ENCODE assay signal across 8 cellular contexts in genomic region chr17:488993-489757, GRCh38. TPM values are rescaled to one million over a fixed set of nuclear protein-coding genes. Genes with fewer than 3 reads are reported as not detected.
DNase-seq lines count a peak whose midpoint lies in the region; ATAC-seq, FAIRE-seq and TF ChIP-seq lines count a peak whose summit lies in the region.

No MANE protein-coding gene starts in this region.

- H3K4me1 ChIP-seq in A549, result peaks cover 7% of the 10 kb centered on the region
- peaks cover 7% of the 10 kb centered on the region for H3K4me1 ChIP-seq in ovary (ENCODE audit: insufficient read depth)

- no peak for FAIRE-seq in A549 (lab: Jason Lieb, UNC)

- peak; percentile 84 to 88 for ATAC-seq in A549
- ATAC-seq in WTC11, result peak; percentile 35

- CTCF ChIA-PET in A549 (lab: Yijun Ruan, JAX), result no interaction called here
- CTCF ChIA-PET in WTC11 (lab: Charles Lee), result interaction anchor here (0.6 to 1.0 kb wide), 3 partner anchors 49 to 79 kb away, joined by 3 to 5 read pairs (median 3); a partner anchor contains a TSS

- TF ChIP-seq RAD21 in A549 (conservative IDR thresholded peaks at IDR 0.05 in 1 of 2, IDR thresholded peaks at IDR 0.05 in 1 of 2), result no peak

- POLR2A ChIA-PET in A549 (lab: Yijun Ruan, JAX), result no interaction called here
- POLR2A ChIA-PET in WTC11 (lab: Charles Lee), result interaction anchor here (0.5 to 0.6 kb wide), 2 partner anchors 211 to 346 kb away, joined by 3 to 5 read pairs; no protein-coding TSS in a partner anchor

- H3K27me3 ChIP-seq in H7 (ENCODE audit: control insufficient read depth, insufficient read depth, low read length), result peaks cover 21% of the 10 kb centered on the region
- H3K27me3 ChIP-seq in ovary, result no peaks in the 10 kb centered on the region

- peaks cover 26% of the 10 kb centered on the region for H3K27me3 Mint-ChIP-seq in WTC11 (ENCODE audit: low read depth)

- H3K4me3 ChIP-seq in A549 (peak overlapping the region; percentile 52), H7 (ENCODE audit: insufficient read depth, low read depth, low read length) (peak overlapping the region; percentile 45), ovary (peak overlapping the region; percentile 54)

- peaks cover 16% of the 10 kb centered on the region for H3K4me1 Mint-ChIP-seq in WTC11

- TF ChIP-seq POLR2A in A549 (IDR thresholded peaks at IDR 0.05; ENCODE audit: low read length), result no peak
- no peak for TF ChIP-seq POLR2A in ovary (IDR thresholded peaks at IDR 0.05)

- H3K27ac Mint-ChIP-seq in WTC11, result no peak overlapping the region

- H3K36me3 ChIP-seq in H7 (replicated peaks; ENCODE audit: control insufficient read depth, insufficient read depth, low read length), result no peaks in the 10 kb centered on the region
- H3K36me3 ChIP-seq in ovary, result no peaks in the 10 kb centered on the region

- intact Hi-C loops in ovary (cut with DNase I), result no loop called here

- H3K27ac ChIP-seq in A549 (peak overlapping the region; percentile 72 to 86), ovary (no peak overlapping the region)

- no peak for TF ChIP-seq EP300 in A549 (IDR thresholded peaks at IDR 0.05)
- TF ChIP-seq EP300 in ovary (IDR thresholded peaks at IDR 0.05), result no peak

- H3K9me3 Mint-ChIP-seq in WTC11, result no peaks in the 10 kb centered on the region

- H3K4me2 ChIP-seq in A549, result peak overlapping the region; percentile 88

- DNase-seq in A549 (ENCODE audit: low read depth in 1 of 2, low spot score in 1 of 2) (peak in 1 of 2 experiments; percentile 86), H7 (peak; percentile 73), WTC11 (ENCODE audit: low spot score) (peak; percentile 48), fibroblast of peridontal ligament (ENCODE audit: extremely low read depth) (peak; percentile 26), ovary (peak in 3 of 5 donors; percentile 11 to 57 (median 46)), amniotic stem cell (lab: John Stamatoyannopoulos, UW) (no peak), iPS-NIHi7 (ENCODE audit: extremely low spot score) (no peak), amygdala (lab: John Stamatoyannopoulos, UW) (no peak)

- H3K9me3 ChIP-seq in A549, result no peaks in the 10 kb centered on the region
- no peaks in the 10 kb centered on the region for H3K9me3 ChIP-seq in ovary

- H3K4me3 Mint-ChIP-seq in WTC11, result peak overlapping the region; percentile 66

- TF ChIP-seq CTCF in A549 (IDR thresholded peaks at IDR 0.05) (no peak), WTC11 (IDR thresholded peaks at IDR 0.05) (no peak), ovary (IDR thresholded peaks at IDR 0.05) (no peak)

- no peaks in the 10 kb centered on the region for H3K36me3 Mint-ChIP-seq in WTC11

- 23% methylated on average over 22 of the region's 25 CpGs for WGBS in A549 (ENCODE audit: missing lambda C conversion rate)
- 36 to 53% (median 45%) methylated on average over 25 of the region's 25 CpGs for WGBS in ovary, 3 donors

TF ChIP-seq in A549, 52 proteins besides CTCF, POLR2A, EP300 and RAD21 (continues in another document):
- TF ChIP-seq HEYL (CRISPR knock-in tag; IDR thresholded peaks at IDR 0.05), result 0 out of 2 replicates have a peak, but pooled peaks have one; percentile 48
- TF ChIP-seq HOXB13 (CRISPR knock-in tag; IDR thresholded peaks at IDR 0.05; ENCODE audit: low read depth), result peak; percentile 77; the same call in 1 of the 2 replicates
- no peak for TF ChIP-seq KDM5A (IDR thresholded peaks at IDR 0.05)
- peak; percentile 21; the same call in 1 of the 2 replicates for TF ChIP-seq USF2 (IDR thresholded peaks at IDR 0.05)
- 0 out of 2 replicates have a peak, but pooled peaks have one; percentile 43 for TF ChIP-seq NPAS2 (CRISPR knock-in tag; IDR thresholded peaks at IDR 0.05; ENCODE audit: borderline replicate concordance)
- TF ChIP-seq E2F6 (IDR thresholded peaks at IDR 0.05; ENCODE audit: borderline replicate concordance, low read depth), result peak; percentile 97
- TF ChIP-seq NFE2L2 (conservative IDR thresholded peaks at IDR 0.05; ENCODE audit: low read length), result no peak
- no peak for TF ChIP-seq MAFK (IDR thresholded peaks at IDR 0.05; ENCODE audit: partially characterized antibody)
- TF ChIP-seq ZFP36 (IDR thresholded peaks at IDR 0.05; ENCODE audit: borderline replicate concordance, partially characterized antibody), result peak; percentile 99
- TF ChIP-seq HDAC2 (IDR thresholded peaks at IDR 0.05), result peak; percentile 61
- peak; percentile 98 for TF ChIP-seq MAX (IDR thresholded peaks at IDR 0.05)

TF ChIP-seq in WTC11, 78 proteins besides CTCF, POLR2A, EP300 and RAD21 (continues in another document):
- TF ChIP-seq ZNF121 (CRISPR knock-in tag; IDR thresholded peaks at IDR 0.05) (no peak), ZBTB21 (CRISPR knock-in tag; IDR thresholded peaks at IDR 0.05; ENCODE audit: borderline replicate concordance) (no peak), NR2C2 (CRISPR knock-in tag; IDR thresholded peaks at IDR 0.05) (0 out of 2 replicates have a peak, but pooled peaks have one; percentile 15), ZSCAN18 (CRISPR knock-in tag; IDR thresholded peaks at IDR 0.05) (no peak), ZNF281 (CRISPR knock-in tag; IDR thresholded peaks at IDR 0.05) (peak; percentile 66; the same call in 1 of the 2 replicates), TCF7 (CRISPR knock-in tag; IDR thresholded peaks at IDR 0.05; ENCODE audit: low read depth) (0 out of 2 replicates have a peak, but pooled peaks have one; percentile 33), PREB (CRISPR knock-in tag; IDR thresholded peaks at IDR 0.05; ENCODE audit: borderline replicate concordance) (no peak), NFE2L1 (CRISPR knock-in tag; IDR thresholded peaks at IDR 0.05) (peak; percentile 50; the same call in 1 of the 2 replicates), CREB1 (CRISPR knock-in tag; IDR thresholded peaks at IDR 0.05) (peak; percentile 68; the same call in 1 of the 2 replicates), ERG (CRISPR knock-in tag; IDR thresholded peaks at IDR 0.05) (no peak), MYBL2 (CRISPR knock-in tag; IDR thresholded peaks at IDR 0.05) (0 out of 2 replicates have a peak, but pooled peaks have one; percentile 47)

RNA-seq across cellular contexts. Expression of gene RFLNB, which starts 43.4 kb away (rescaled TPM):
- polyA plus RNA-seq in A549 (2011; rRNA removed) (10.7 and 11.7 TPM in 2 replicates), A549 (2017; fragmentation: RNase III; extraction: RNeasy Plus Mini Kit Qiagen cat#74134 plus additional on column Dnase treatment) (29.9 to 32.2 TPM (median 31.4 TPM) in 3 replicates), ovary (10 to 100 TPM in 1 of 2 donors, 1 to 10 TPM in 1; 7.5 to 10.0 TPM)
- 9.3 and 13.6 TPM in 2 replicates for polyA plus RNA-seq in A549 (2012; cell fraction: cytosol; rRNA removed)
- polyA plus RNA-seq in A549 (2012; cell fraction: nucleus; rRNA removed), result 7.2 and 9.0 TPM in 2 replicates
- polyA minus RNA-seq in A549 (2011; rRNA and poly(A)+ RNA removed), result 7.4 and 9.3 TPM in 2 replicates
- 21.1 and 22.0 TPM in 2 replicates for total RNA-seq in H7 (2014; rRNA removed; shearing (Covaris generic))
- total RNA-seq in WTC11 (2021) (16.0 to 19.4 TPM (median 18.4 TPM) in 3 replicates), ovary (10 to 100 TPM in 4 of 7 donors, 1 to 10 TPM in 3; 3.2 to 29.8 (median 12.8) TPM)

Comparison
In these comparisons a context has a peak if more than half of its experiments do, and no peak if none do; other contexts are left out.
1. DNase-seq: peak in H7 (single experiment), WTC11 (single experiment), fibroblast of peridontal ligament (single experiment) and ovary (3 of 5); none in amniotic stem cell (single experiment), iPS-NIHi7 (single experiment) and amygdala (0 of 56).
2. H3K27ac ChIP-seq: peak in A549 (2 of 2); none in ovary (0 of 2).
3. Of the 8 proteins assayed by ChIP-seq in both WTC11 and A549: peak only in WTC11: none; only in A549: USF2; in both: MAX; in neither: 6.
4. Peak in every context shown above with its lines, with median percentiles within 50 percentile points of each other: H3K4me3 ChIP-seq.